ENCODE assay signal across 17 cellular contexts in genomic region chr15:36330598-36330997, GRCh38.
"Had no signal": no experiment of that assay in that cellular context is flagged by ENCODE, and none has a peak within 500 bp of the region (broad histone marks: within the 10 kb centered on the region; RNA-seq: fewer than 3 reads in every experiment).

No MANE protein-coding gene starts in this region.

- DNase-seq: activated CD4-positive, alpha-beta T cell treated with anti-CD3 and anti-CD28 coated beads, Interleukin-2, amount 10 ng/mL, durations not matched to agents 7 days and 5 days; activated CD4-positive, CD25-positive, alpha-beta regulatory T cell; activated naive CD8-positive, alpha-beta T cell treated with anti-CD3 and anti-CD28 coated beads for 36 hours; amygdala; effector CD8-positive, alpha-beta T cell; heart left ventricle; left cardiac atrium; lower lobe of right lung; ovary; sigmoid colon; stimulated activated CD4-positive, alpha-beta T cell treated with anti-CD3 and anti-CD28 coated beads, Interleukin-12 subunit alpha, Interleukin-12 subunit beta, amount 100 ng/mL, for 4 hours; stimulated activated CD4-positive, alpha-beta T cell treated with anti-CD3 and anti-CD28 coated beads, Interleukin-2, amount 100 ng/mL, for 24 hours; T-helper 2 cell; thyroid gland had no signal

- H3K9me3 ChIP-seq: heart left ventricle, lower lobe of right lung, ovary, sigmoid colon, thyroid gland had no signal

- H3K27ac ChIP-seq: heart left ventricle, lower lobe of right lung, ovary, sigmoid colon, thyroid gland had no signal

- H3K36me3 ChIP-seq: heart left ventricle, lower lobe of right lung, ovary, sigmoid colon, thyroid gland had no signal

- H3K4me3 ChIP-seq: heart left ventricle, lower lobe of right lung, sigmoid colon, thyroid gland had no signal

- H3K27me3 ChIP-seq: heart left ventricle, ovary, sigmoid colon, thyroid gland had no signal

- H3K4me1 ChIP-seq: lower lobe of right lung, sigmoid colon, thyroid gland had no signal

- FAIRE-seq: frontal cortex, TTC549, urothelium cell line had no signal
